Comparison of ENCODE assay signal across 1 cellular context in genomic region chr10:32402499-32402898, GRCh38.
TF ChIP-seq lines count a peak whose summit lies in the region.

No MANE protein-coding gene starts in this region.

TF ChIP-seq in HepG2, 621 proteins besides CTCF, POLR2A, EP300 and RAD21:
- TF ChIP-seq KIAA2018 (CRISPR knock-in tag; IDR thresholded peaks at IDR 0.05; ENCODE audit: borderline replicate concordance) (no peak), ZNF20 (CRISPR knock-in tag; IDR thresholded peaks at IDR 0.05) (no peak), SMYD3 (CRISPR knock-in tag; IDR thresholded peaks at IDR 0.05) (no peak), ZSCAN12 (CRISPR knock-in tag; IDR thresholded peaks at IDR 0.05) (no peak), SOX6 (IDR thresholded peaks at IDR 0.05) (no peak), SOX6 (CRISPR knock-in tag; IDR thresholded peaks at IDR 0.05) (no peak), ZNF546 (CRISPR knock-in tag; conservative IDR thresholded peaks at IDR 0.05) (no peak), SIN3A (IDR thresholded peaks at IDR 0.05; ENCODE audit: borderline replicate concordance, low read depth, low read length) (no peak), HNF4G (IDR thresholded peaks at IDR 0.05; ENCODE audit: borderline replicate concordance, low read depth, low read length) (0 out of 2 replicates have a peak, but pooled peaks have one; percentile 19), HNF4G (CRISPR knock-in tag; IDR thresholded peaks at IDR 0.05; ENCODE audit: borderline replicate concordance, low read depth) (no peak), MEIS2 (CRISPR knock-in tag; IDR thresholded peaks at IDR 0.05) (no peak), HNF4A (CRISPR knock-in tag; IDR thresholded peaks at IDR 0.05) (0 out of 2 replicates have a peak, but pooled peaks have one; percentile 25), ZNF777 (CRISPR knock-in tag; IDR thresholded peaks at IDR 0.05) (no peak), ZNF614 (CRISPR knock-in tag; IDR thresholded peaks at IDR 0.05; ENCODE audit: borderline replicate concordance) (no peak), SIX1 (CRISPR knock-in tag; IDR thresholded peaks at IDR 0.05; ENCODE audit: borderline replicate concordance) (no peak), TEAD2 (CRISPR knock-in tag; IDR thresholded peaks at IDR 0.05) (no peak), MLXIP (CRISPR knock-in tag; IDR thresholded peaks at IDR 0.05; ENCODE audit: borderline replicate concordance) (no peak), TCF12 (IDR thresholded peaks at IDR 0.05) (no peak), TCF12 (CRISPR knock-in tag; IDR thresholded peaks at IDR 0.05) (no peak), RFXAP (CRISPR knock-in tag; IDR thresholded peaks at IDR 0.05; ENCODE audit: borderline replicate concordance) (no peak), GFI1 (CRISPR knock-in tag; IDR thresholded peaks at IDR 0.05; ENCODE audit: borderline replicate concordance) (0 out of 2 replicates have a peak, but pooled peaks have one; percentile 20), HNRNPK (IDR thresholded peaks at IDR 0.05; ENCODE audit: low read depth, low read length, poor library complexity, severe bottlenecking) (no peak)
- TF ChIP-seq, protein P1, sequence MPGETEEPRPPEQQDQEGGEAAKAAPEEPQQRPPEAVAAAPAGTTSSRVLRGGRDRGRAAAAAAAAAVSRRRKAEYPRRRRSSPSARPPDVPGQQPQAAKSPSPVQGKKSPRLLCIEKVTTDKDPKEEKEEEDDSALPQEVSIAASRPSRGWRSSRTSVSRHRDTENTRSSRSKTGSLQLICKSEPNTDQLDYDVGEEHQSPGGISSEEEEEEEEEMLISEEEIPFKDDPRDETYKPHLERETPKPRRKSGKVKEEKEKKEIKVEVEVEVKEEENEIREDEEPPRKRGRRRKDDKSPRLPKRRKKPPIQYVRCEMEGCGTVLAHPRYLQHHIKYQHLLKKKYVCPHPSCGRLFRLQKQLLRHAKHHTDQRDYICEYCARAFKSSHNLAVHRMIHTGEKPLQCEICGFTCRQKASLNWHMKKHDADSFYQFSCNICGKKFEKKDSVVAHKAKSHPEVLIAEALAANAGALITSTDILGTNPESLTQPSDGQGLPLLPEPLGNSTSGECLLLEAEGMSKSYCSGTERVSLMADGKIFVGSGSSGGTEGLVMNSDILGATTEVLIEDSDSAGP (CRISPR knock-in tag; IDR thresholded peaks at IDR 0.05; ENCODE audit: borderline replicate concordance): no peak
- TF ChIP-seq, protein P2, sequence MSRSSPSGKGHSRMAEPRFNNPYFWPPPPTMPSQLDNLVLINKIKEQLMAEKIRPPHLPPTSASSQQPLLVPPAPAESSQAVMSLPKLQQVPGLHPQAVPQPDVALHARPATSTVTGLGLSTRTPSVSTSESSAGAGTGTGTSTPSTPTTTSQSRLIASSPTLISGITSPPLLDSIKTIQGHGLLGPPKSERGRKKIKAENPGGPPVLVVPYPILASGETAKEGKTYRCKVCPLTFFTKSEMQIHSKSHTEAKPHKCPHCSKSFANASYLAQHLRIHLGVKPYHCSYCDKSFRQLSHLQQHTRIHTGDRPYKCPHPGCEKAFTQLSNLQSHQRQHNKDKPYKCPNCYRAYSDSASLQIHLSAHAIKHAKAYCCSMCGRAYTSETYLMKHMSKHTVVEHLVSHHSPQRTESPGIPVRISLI (CRISPR knock-in tag; IDR thresholded peaks at IDR 0.05; ENCODE audit: borderline replicate concordance): 0 out of 2 replicates have a peak, but pooled peaks have one; percentile 27
- TF ChIP-seq, protein P3, sequence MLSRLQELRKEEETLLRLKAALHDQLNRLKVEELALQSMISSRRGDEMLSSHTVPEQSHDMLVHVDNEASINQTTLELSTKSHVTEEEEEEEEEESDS (CRISPR knock-in tag; IDR thresholded peaks at IDR 0.05; ENCODE audit: borderline replicate concordance): no peak
TF ChIP-seq in HepG2: peak in this region for 4.
